Comparison of ENCODE assay signal across 8 cellular contexts in the genomic region with DNA sequence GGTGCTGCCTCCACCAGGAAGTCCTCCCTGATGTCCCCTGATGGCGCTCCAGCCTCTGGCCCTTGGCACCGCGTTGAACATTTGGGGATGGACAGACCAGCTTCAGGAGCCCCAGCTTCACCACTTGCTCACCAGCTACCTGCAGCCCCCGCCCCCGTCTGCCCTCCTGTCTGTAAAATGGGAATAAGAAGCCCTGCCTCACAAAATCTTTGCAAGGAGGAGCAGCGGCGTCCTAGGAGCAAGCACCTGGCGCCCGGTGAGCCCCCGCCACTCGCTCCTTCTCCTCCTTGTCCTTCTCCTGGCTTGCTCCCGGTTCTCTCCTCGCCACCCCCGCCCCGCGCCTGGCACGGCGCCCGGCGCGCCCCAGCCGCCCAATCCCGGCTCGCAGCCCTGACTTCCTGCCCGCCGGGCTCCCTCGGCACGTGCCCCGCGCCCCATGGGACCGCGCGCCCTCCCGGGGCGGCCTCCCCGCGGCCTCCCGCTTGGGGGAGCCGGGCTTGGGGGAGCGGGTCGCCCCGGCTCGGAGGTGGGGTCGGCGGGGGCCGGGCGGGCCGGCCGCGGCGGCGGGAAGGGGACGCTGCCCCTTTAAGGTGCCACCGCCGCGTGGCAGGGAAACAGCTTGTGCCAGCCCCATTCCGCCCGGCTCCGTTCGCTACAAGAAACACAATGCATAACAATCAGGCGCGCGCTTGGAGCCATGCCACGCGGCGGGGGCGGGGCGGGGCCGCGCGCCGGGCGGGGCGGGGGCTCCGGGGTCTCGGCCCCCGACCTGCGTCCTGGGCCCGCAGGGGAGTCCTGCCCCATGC. TPM values are rescaled to one million over a fixed set of nuclear protein-coding genes. Genes with fewer than 3 reads are reported as not detected.
DNase-seq lines count a peak whose midpoint lies in the region; ATAC-seq and TF ChIP-seq lines count a peak whose summit lies in the region.

No MANE protein-coding gene starts in this region.

- H3K79me2 ChIP-seq in mammary epithelial cell (ENCODE audit: insufficient read depth, low read length): no peaks in the 10 kb centered on the region

- peak overlapping the region; percentile 91 for H2AFZ ChIP-seq in mammary epithelial cell (ENCODE audit: low read depth, low read length)

- no peaks in the 10 kb centered on the region for H3K9me3 ChIP-seq in mammary epithelial cell (replicated peaks; ENCODE audit: insufficient read depth, low read length)

- DNase-seq in GM12864 (ENCODE audit: low read depth) (no peak), NCI-H2029 treated with DMSO at 0.1 percent for 48 hours (lab: John Stamatoyannopoulos, UW) (peak; percentile 21), mammary epithelial cell (peak; percentile 48), kidney tubule cell (ENCODE audit: low spot score) (peak; percentile 71)
- peak; percentile 43 to 60 for DNase-seq in stimulated activated CD4-positive, alpha-beta T cell treated with anti-CD3 and anti-CD28 coated beads, Interleukin-4, amount 100 ng/mL, for 4 hours

- no peak overlapping the region for H3K9ac ChIP-seq in mammary epithelial cell (ENCODE audit: insufficient read depth, low read length)

- H3K4me2 ChIP-seq in mammary epithelial cell (ENCODE audit: insufficient read depth, low read depth, low read length): peak overlapping the region; percentile 98

- H3K27me3 ChIP-seq in mammary epithelial cell (ENCODE audit: insufficient read depth, low read length): no peaks in the 10 kb centered on the region

- H3K4me3 ChIP-seq in GM12864 (ENCODE audit: low read depth, low read length) (peak overlapping the region; percentile 42), mammary epithelial cell (replicated peaks in 1 of 3; ENCODE audit: insufficient read depth in 1 of 3, low read depth in 2 of 3, low read length in 3 of 3) (peak overlapping the region; percentile 56 to 84 (median 57))

- WGBS in mammary epithelial cell (ENCODE audit: low coverage, missing lambda C conversion rate): under 1% methylated on average over 19 of the region's 79 CpGs

- dilution Hi-C loops in mammary epithelial cell (cut with HindIII; ENCODE audit: low sequenced_read_pairs): loop anchor here (10.0 kb wide), 1 partner anchor 57 kb away; no protein-coding TSS in a partner anchor

- BruUV-seq in mammary epithelial cell (replicated peaks; lab: Mats Ljungman, UMichigan): no TSS peak

- ATAC-seq in GM19035 (IDR thresholded peaks at IDR 0.05; ENCODE audit: unreplicated experiment) (no peak), HG03442 (IDR thresholded peaks at IDR 0.05; ENCODE audit: unreplicated experiment) (no peak)

- CTCF ChIA-PET in mammary epithelial cell (lab: Charles Lee; ENCODE audit: low non-redundant PET): interaction anchor here (0.6 kb wide), 1 partner anchor 411 kb away, joined by 7 read pairs; no protein-coding TSS in a partner anchor

- H4K20me1 ChIP-seq in mammary epithelial cell (ENCODE audit: insufficient read depth, low read length): no peaks in the 10 kb centered on the region

- in situ Hi-C loops in mammary epithelial cell (cut with MboI; ENCODE audit: low sequenced_read_pairs in 2 of 2): no loop called here

- TF ChIP-seq CTCF in GM12864 (IDR thresholded peaks at IDR 0.05; ENCODE audit: low read depth, low read length, missing control alignments) (no peak), VCaP (conservative IDR thresholded peaks at IDR 0.05) (no peak), mammary epithelial cell (conservative IDR thresholded peaks at IDR 0.05 in 1 of 2, IDR thresholded peaks at IDR 0.05 in 1 of 2; ENCODE audit: extremely low read depth in 1 of 2, insufficient read depth in 1 of 2, low read depth in 1 of 2, low read length in 2 of 2) (no peak)

- H3K36me3 ChIP-seq in mammary epithelial cell (ENCODE audit: insufficient read depth, low read length): no peaks in the 10 kb centered on the region

- H3K27ac ChIP-seq in VCaP (peak overlapping the region; percentile 96), mammary epithelial cell (ENCODE audit: insufficient read depth, low read depth, low read length) (no peak overlapping the region)

- peaks cover 11% of the 10 kb centered on the region for H3K4me1 ChIP-seq in mammary epithelial cell (ENCODE audit: insufficient read depth, low read length)

- intact Hi-C loops in mammary epithelial cell (cut with micrococcal nuclease): loop anchor here (1.0 to 2.0 kb wide), 2 partner anchors 15 to 410 kb away; no protein-coding TSS in a partner anchor

RNA-seq across cellular contexts. Expression of a gene that starts 9.1 kb away (rescaled TPM):
- total RNA-seq in mammary epithelial cell: under 1 TPM in 1 of 2 donors, not detected in 1; 0.17 TPM
- polyA plus RNA-seq in mammary epithelial cell: 0.07 TPM
- polyA minus RNA-seq in mammary epithelial cell: not detected

RNA-seq across cellular contexts. Expression of a gene that starts 9.9 kb away (rescaled TPM):
- not detected for total RNA-seq in mammary epithelial cell
- polyA plus RNA-seq in mammary epithelial cell: not detected
- not detected for polyA minus RNA-seq in mammary epithelial cell

RNA-seq across cellular contexts. Expression of a gene that starts 19.3 kb away (rescaled TPM):
- 10 to 100 TPM; 20.2 to 35.7 TPM for total RNA-seq in mammary epithelial cell
- polyA plus RNA-seq in mammary epithelial cell: 36.7 TPM
- 18.9 TPM for polyA minus RNA-seq in mammary epithelial cell

RNA-seq across cellular contexts. Expression of a gene that starts 47.5 kb away (rescaled TPM):
- under 1 TPM; 0.33 to 0.42 TPM for total RNA-seq in mammary epithelial cell
- polyA plus RNA-seq in mammary epithelial cell: 0.10 TPM
- not detected for polyA minus RNA-seq in mammary epithelial cell

RNA-seq across cellular contexts. Expression of a gene that starts 50.6 kb away (rescaled TPM):
- total RNA-seq in mammary epithelial cell: not detected
- not detected for polyA plus RNA-seq in mammary epithelial cell
- not detected for polyA minus RNA-seq in mammary epithelial cell
